In genomic region chr1:77513839-77514763, GRCh38 we compare ENCODE assay signal across 1 cellular context.
TF ChIP-seq lines count a peak whose summit lies in the region.

No MANE protein-coding gene starts in this region.

TF ChIP-seq in K562, 482 proteins besides CTCF, POLR2A, EP300 and RAD21 (continued from another document):
- TF ChIP-seq, protein P1, sequence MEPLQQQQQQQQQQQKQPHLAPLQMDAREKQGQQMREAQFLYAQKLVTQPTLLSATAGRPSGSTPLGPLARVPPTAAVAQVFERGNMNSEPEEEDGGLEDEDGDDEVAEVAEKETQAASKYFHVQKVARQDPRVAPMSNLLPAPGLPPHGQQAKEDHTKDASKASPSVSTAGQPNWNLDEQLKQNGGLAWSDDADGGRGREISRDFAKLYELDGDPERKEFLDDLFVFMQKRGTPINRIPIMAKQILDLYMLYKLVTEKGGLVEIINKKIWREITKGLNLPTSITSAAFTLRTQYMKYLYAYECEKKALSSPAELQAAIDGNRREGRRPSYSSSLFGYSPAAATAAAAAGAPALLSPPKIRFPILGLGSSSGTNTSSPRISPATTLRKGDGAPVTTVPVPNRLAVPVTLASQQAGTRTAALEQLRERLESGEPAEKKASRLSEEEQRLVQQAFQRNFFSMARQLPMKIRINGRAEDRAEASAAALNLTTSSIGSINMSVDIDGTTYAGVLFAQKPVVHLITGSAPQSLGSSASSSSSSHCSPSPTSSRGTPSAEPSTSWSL (CRISPR knock-in tag; IDR thresholded peaks at IDR 0.05; ENCODE audit: borderline replicate concordance): no peak
- TF ChIP-seq HNRNPUL1 (IDR thresholded peaks at IDR 0.05; ENCODE audit: low read length) (no peak), ETV6 (IDR thresholded peaks at IDR 0.05; ENCODE audit: borderline replicate concordance in 1 of 2, low read depth in 2 of 2, low read length in 1 of 2) (no peak), ETV6 (CRISPR knock-in tag; IDR thresholded peaks at IDR 0.05; ENCODE audit: borderline replicate concordance) (no peak), MEIS2 (IDR thresholded peaks at IDR 0.05; ENCODE audit: partially characterized antibody) (peak; percentile 51), ZBTB9 (CRISPR knock-in tag; IDR thresholded peaks at IDR 0.05) (no peak), PHB (CRISPR knock-in tag; IDR thresholded peaks at IDR 0.05) (no peak), EHMT2 (IDR thresholded peaks at IDR 0.05) (no peak), TARDBP (IDR thresholded peaks at IDR 0.05) (no peak), MEF2A (IDR thresholded peaks at IDR 0.05; ENCODE audit: control insufficient read depth, low read depth, low read length) (no peak), MAZ (CRISPR knock-in tag; conservative IDR thresholded peaks at IDR 0.05 in 1 of 2, IDR thresholded peaks at IDR 0.05 in 1 of 2) (no peak), SIN3B (IDR thresholded peaks at IDR 0.05; ENCODE audit: low read depth) (no peak), MTA1 (IDR thresholded peaks at IDR 0.05; ENCODE audit: borderline replicate concordance) (no peak), ZNF282 (CRISPR knock-in tag; IDR thresholded peaks at IDR 0.05) (no peak), ZNF232 (CRISPR knock-in tag; IDR thresholded peaks at IDR 0.05) (no peak), HMG20B (CRISPR knock-in tag; IDR thresholded peaks at IDR 0.05) (no peak), TFE3 (CRISPR knock-in tag; IDR thresholded peaks at IDR 0.05) (peak; percentile 71), NKRF (IDR thresholded peaks at IDR 0.05; ENCODE audit: borderline replicate concordance) (no peak), TEAD2 (tag; IDR thresholded peaks at IDR 0.05) (no peak), TAF7 (tag; IDR thresholded peaks at IDR 0.05) (no peak), NFRKB (IDR thresholded peaks at IDR 0.05; ENCODE audit: low read depth) (no peak), CBX3 (IDR thresholded peaks at IDR 0.05; ENCODE audit: borderline replicate concordance in 1 of 2, low read length in 2 of 2) (no peak), SLC30A9 (CRISPR knock-in tag; IDR thresholded peaks at IDR 0.05) (no peak), MEF2D (tag; conservative IDR thresholded peaks at IDR 0.05; ENCODE audit: low read depth) (no peak), TCFL5 (CRISPR knock-in tag; conservative IDR thresholded peaks at IDR 0.05) (no peak), SIRT6 (IDR thresholded peaks at IDR 0.05; ENCODE audit: low read depth, low read length) (no peak), RAD51 (IDR thresholded peaks at IDR 0.05; ENCODE audit: borderline replicate concordance, low read depth) (0 out of 2 replicates have a peak, but pooled peaks have one; percentile 14), HDAC1 (IDR thresholded peaks at IDR 0.05) (no peak), ARID1B (IDR thresholded peaks at IDR 0.05) (no peak), NCOA2 (IDR thresholded peaks at IDR 0.05; ENCODE audit: partially characterized antibody in 2 of 2) (no peak), YBX1 (IDR thresholded peaks at IDR 0.05) (no peak)
- TF ChIP-seq, protein P2, sequence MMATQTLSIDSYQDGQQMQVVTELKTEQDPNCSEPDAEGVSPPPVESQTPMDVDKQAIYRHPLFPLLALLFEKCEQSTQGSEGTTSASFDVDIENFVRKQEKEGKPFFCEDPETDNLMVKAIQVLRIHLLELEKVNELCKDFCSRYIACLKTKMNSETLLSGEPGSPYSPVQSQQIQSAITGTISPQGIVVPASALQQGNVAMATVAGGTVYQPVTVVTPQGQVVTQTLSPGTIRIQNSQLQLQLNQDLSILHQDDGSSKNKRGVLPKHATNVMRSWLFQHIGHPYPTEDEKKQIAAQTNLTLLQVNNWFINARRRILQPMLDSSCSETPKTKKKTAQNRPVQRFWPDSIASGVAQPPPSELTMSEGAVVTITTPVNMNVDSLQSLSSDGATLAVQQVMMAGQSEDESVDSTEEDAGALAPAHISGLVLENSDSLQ (IDR thresholded peaks at IDR 0.05): 0 out of 2 replicates have a peak, but pooled peaks have one; percentile 13
- TF ChIP-seq, protein P3, sequence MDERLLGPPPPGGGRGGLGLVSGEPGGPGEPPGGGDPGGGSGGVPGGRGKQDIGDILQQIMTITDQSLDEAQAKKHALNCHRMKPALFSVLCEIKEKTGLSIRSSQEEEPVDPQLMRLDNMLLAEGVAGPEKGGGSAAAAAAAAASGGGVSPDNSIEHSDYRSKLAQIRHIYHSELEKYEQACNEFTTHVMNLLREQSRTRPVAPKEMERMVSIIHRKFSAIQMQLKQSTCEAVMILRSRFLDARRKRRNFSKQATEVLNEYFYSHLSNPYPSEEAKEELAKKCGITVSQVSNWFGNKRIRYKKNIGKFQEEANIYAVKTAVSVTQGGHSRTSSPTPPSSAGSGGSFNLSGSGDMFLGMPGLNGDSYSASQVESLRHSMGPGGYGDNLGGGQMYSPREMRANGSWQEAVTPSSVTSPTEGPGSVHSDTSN (CRISPR knock-in tag; IDR thresholded peaks at IDR 0.05; ENCODE audit: low read depth): no peak
- TF ChIP-seq, protein P3 (tag; conservative IDR thresholded peaks at IDR 0.05; ENCODE audit: low read depth): 0 out of 2 replicates have a peak, but pooled peaks have one; percentile 28
